Comparison of ENCODE assay signal across 9 cellular contexts in the genomic region with DNA sequence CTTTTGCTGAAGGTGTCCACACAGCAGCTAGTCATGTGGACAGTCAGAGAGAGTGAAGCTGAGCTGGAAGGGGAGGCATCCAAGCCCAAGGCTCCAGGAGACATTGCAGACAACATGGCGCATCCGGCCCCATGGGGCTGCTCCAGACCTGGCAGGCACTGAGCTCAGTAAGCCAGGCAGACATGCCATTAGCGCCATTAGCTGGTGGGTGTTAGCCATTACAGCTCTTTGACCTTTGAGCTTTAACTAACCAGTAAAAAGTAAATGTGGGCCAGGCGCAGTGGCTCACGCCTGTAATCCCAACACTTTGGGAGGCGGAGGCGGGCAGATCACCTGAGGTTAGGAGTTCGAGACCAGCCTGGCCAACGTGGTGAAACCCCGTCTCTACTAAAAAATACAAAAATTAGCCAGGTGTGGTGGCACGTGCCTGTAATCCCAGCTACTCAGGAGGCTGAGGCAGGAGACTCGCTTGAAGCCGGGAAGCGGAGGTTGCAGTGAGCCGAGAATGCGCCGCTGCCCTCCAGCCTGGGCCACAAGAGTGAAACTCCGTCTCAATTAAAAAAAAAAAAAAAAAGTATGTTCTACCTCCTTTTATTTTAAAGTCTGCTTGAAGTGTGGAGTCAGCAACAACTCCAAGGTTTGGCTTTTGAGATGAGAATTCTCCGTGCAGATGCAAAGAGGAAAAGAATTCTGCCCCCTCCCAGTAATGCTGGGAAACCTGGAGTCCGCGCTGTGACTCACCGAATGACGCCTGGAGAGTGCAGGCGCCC.
DNase-seq lines count a peak whose midpoint lies in the region; ATAC-seq and TF ChIP-seq lines count a peak whose summit lies in the region.
"Had no signal": no experiment of that assay in that cellular context is flagged by ENCODE, and none has a peak within 500 bp of the region (broad histone marks: within the 10 kb centered on the region; RNA-seq: fewer than 3 reads in every experiment).

No MANE protein-coding gene starts in this region.

- no peak for TF ChIP-seq CTCF in progenitor cell of endocrine pancreas (IDR thresholded peaks at IDR 0.05; ENCODE audit: unreplicated experiment)

- no peaks in the 10 kb centered on the region for H3K9me3 Mint-ChIP-seq in activated naive CD8-positive, alpha-beta T cell treated with anti-CD3 and anti-CD28 coated beads, Interleukin-2, amount 10 ng/mL, durations not matched to agents 7 days and 5 days
- no peaks in the 10 kb centered on the region for H3K9me3 Mint-ChIP-seq in progenitor cell of endocrine pancreas (ENCODE audit: low read depth)

- H3K4me1 Mint-ChIP-seq in activated naive CD8-positive, alpha-beta T cell treated with anti-CD3 and anti-CD28 coated beads, Interleukin-2, amount 10 ng/mL, durations not matched to agents 7 days and 5 days = peaks cover 10% of the 10 kb centered on the region
- no peaks in the 10 kb centered on the region for H3K4me1 Mint-ChIP-seq in progenitor cell of endocrine pancreas (ENCODE audit: low read depth)

- POLR2A ChIA-PET in activated naive CD8-positive, alpha-beta T cell treated with anti-CD3 and anti-CD28 coated beads, Interleukin-2, amount 10 ng/mL, durations not matched to agents 7 days and 5 days (lab: Charles Lee) = no interaction called here

- no peaks in the 10 kb centered on the region for H3K27me3 Mint-ChIP-seq in activated naive CD8-positive, alpha-beta T cell treated with anti-CD3 and anti-CD28 coated beads, Interleukin-2, amount 10 ng/mL, durations not matched to agents 7 days and 5 days
- H3K27me3 Mint-ChIP-seq in progenitor cell of endocrine pancreas = no peaks in the 10 kb centered on the region

- H3K36me3 Mint-ChIP-seq in activated naive CD8-positive, alpha-beta T cell treated with anti-CD3 and anti-CD28 coated beads, Interleukin-2, amount 10 ng/mL, durations not matched to agents 7 days and 5 days = peaks cover 3% of the 10 kb centered on the region
- peaks cover 9% of the 10 kb centered on the region for H3K36me3 Mint-ChIP-seq in progenitor cell of endocrine pancreas (ENCODE audit: insufficient read depth)

- peak overlapping the region; percentile 74 for H3K27ac Mint-ChIP-seq in activated naive CD8-positive, alpha-beta T cell treated with anti-CD3 and anti-CD28 coated beads, Interleukin-2, amount 10 ng/mL, durations not matched to agents 7 days and 5 days
- H3K27ac Mint-ChIP-seq in progenitor cell of endocrine pancreas = no peak overlapping the region

- H3K4me3 Mint-ChIP-seq in activated naive CD8-positive, alpha-beta T cell treated with anti-CD3 and anti-CD28 coated beads, Interleukin-2, amount 10 ng/mL, durations not matched to agents 7 days and 5 days = peak overlapping the region; percentile 82
- H3K4me3 Mint-ChIP-seq in progenitor cell of endocrine pancreas (ENCODE audit: low read depth) = no peak overlapping the region

- no peak for ATAC-seq in activated naive CD8-positive, alpha-beta T cell treated with anti-CD3 and anti-CD28 coated beads, Interleukin-2, amount 10 ng/mL, durations not matched to agents 7 days and 5 days (ENCODE audit: low read depth)

- DNase-seq in ELF-1 (ENCODE audit: low read depth, low spot score) (peak; percentile 57), H4 (ENCODE audit: low spot score) (peak; percentile 12), mucosa of gallbladder (ENCODE audit: low spot score) (peak; percentile 13), SW480 (ENCODE audit: low spot score) (no peak), NCI-H2171 treated with DMSO at 0.1 percent for 48 hours (lab: John Stamatoyannopoulos, UW) (no peak), progenitor cell of endocrine pancreas (ENCODE audit: low spot score, unreplicated experiment) (no peak), NCI-H524 treated with DMSO at 0.1 percent for 48 hours (lab: John Stamatoyannopoulos, UW) (no peak)
- DNase-seq in activated naive CD8-positive, alpha-beta T cell treated with anti-CD3 and anti-CD28 coated beads, Interleukin-2, amount 10 ng/mL, durations not matched to agents 7 days and 5 days = no peak
- DNase-seq: NCI-H1436 had no signal

Comparison
In these comparisons a context has a peak if more than half of its experiments do, and no peak if none do; other contexts are left out.
1. DNase-seq: peak in ELF-1 (single experiment), H4 (single experiment) and mucosa of gallbladder (single experiment); none in activated naive CD8-positive, alpha-beta T cell treated with anti-CD3 and anti-CD28 coated beads, Interleukin-2, amount 10 ng/mL, durations not matched to agents 7 days and 5 days (single experiment), SW480 (single experiment), NCI-H2171 treated with DMSO at 0.1 percent for 48 hours (single experiment), progenitor cell of endocrine pancreas (single experiment) and NCI-H524 treated with DMSO at 0.1 percent for 48 hours (single experiment).